25 cellular contexts compared by ENCODE assay signal in the genomic region with DNA sequence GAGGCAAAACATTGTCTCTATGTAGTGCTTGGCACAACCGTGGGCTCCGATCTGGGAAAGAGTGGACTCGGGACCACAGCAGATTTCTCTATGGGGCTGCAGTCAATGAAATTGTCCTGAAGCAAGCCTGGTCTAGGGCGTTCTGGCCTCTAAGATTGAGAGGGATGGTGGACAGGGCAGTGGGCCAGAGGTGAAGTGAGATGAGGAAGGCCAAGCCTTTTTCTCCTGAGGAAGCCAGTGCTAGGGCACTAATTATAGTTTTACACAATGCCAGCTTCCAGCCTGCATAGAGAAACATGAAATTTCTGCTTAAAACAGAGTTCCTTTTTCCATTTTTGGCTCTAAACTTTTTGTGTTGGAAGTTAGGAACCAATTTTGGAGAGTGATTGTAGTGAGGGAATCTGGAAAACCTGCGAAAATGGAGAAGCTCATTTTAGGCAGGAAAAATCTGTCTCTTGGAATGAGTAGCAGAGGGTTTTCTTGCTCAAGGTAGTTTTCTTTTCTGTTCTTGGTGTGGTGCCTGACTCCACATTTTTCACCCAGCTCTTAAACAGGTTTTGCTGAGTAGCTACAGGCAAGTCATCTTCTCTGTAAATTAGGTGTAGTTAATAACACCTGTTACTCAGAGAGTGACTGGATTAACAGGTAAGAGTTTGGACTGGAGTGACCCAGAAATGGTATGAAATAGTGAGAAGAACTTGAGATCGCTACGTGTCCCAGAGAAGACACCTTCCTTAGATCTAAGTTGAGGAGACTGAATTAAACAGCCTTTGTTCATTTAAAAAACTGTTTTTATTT. TPM values are rescaled to one million over a fixed set of nuclear protein-coding genes. Genes with fewer than 3 reads are reported as not detected.
DNase-seq lines count a peak whose midpoint lies in the region; ATAC-seq and TF ChIP-seq lines count a peak whose summit lies in the region.
"Had no signal": no experiment of that assay in that cellular context is flagged by ENCODE, and none has a peak within 500 bp of the region (broad histone marks: within the 10 kb centered on the region; RNA-seq: fewer than 3 reads in every experiment).

No MANE protein-coding gene starts in this region.

- no peak overlapping the region for H4K91ac ChIP-seq in mesenchymal stem cell (ENCODE audit: low read length)

- peak overlapping the region; percentile 4; the same call in 1 of the 2 replicates for H3K27ac ChIP-seq in HL-60 (replicated peaks)
- H3K27ac ChIP-seq in mesenchymal stem cell (ENCODE audit: low read length, poor library complexity, severe bottlenecking) = no peak overlapping the region
- no peak overlapping the region for H3K27ac ChIP-seq in left lung
- H3K27ac ChIP-seq: gastrocnemius medialis, lower lobe of right lung, neutrophil, SJCRH30, thyroid gland had no signal

- no peak overlapping the region for H3K14ac ChIP-seq in mesenchymal stem cell (ENCODE audit: low read length in 2 of 2)

- no peaks in the 10 kb centered on the region for H3K27me3 ChIP-seq in HL-60 (ENCODE audit: insufficient read depth, poor library complexity, severe bottlenecking)
- no peaks in the 10 kb centered on the region for H3K27me3 ChIP-seq in mesenchymal stem cell (ENCODE audit: control insufficient read depth in 1 of 2, insufficient read depth in 1 of 2, low read length in 2 of 2)
- no peaks in the 10 kb centered on the region for H3K27me3 ChIP-seq in Caco-2 (replicated peaks; ENCODE audit: control insufficient read depth, insufficient read depth, low read length)
- H3K27me3 ChIP-seq in left lung = no peaks in the 10 kb centered on the region
- H3K27me3 ChIP-seq: gastrocnemius medialis, neutrophil, SJCRH30, thyroid gland had no signal

- H3K4me3 ChIP-seq in HL-60 (replicated peaks; ENCODE audit: insufficient read depth, low read length) (no peak overlapping the region), mesenchymal stem cell (ENCODE audit: insufficient read depth in 1 of 2, low read depth in 1 of 2, low read length in 2 of 2) (no peak overlapping the region), Caco-2 (ENCODE audit: low read depth, low read length) (no peak overlapping the region), left lung (no peak overlapping the region)
- H3K4me3 ChIP-seq: gastrocnemius medialis, lower lobe of right lung, SJCRH30, smooth muscle cell, thyroid gland had no signal

- WGBS in mesenchymal stem cell = 87% methylated on average over 5 of the region's 7 CpGs

- no peak overlapping the region for H3K4me3 Mint-ChIP-seq in Calu3 (ENCODE audit: low read depth, unreplicated experiment)
- H3K4me3 Mint-ChIP-seq in WTC11 = no peak overlapping the region
- no peak overlapping the region for H3K4me3 Mint-ChIP-seq in Caco-2 (ENCODE audit: unreplicated experiment)
- no peak overlapping the region for H3K4me3 Mint-ChIP-seq in activated naive CD4-positive, alpha-beta T cell treated with anti-CD3 and anti-CD28 coated beads, Interleukin-2, amount 10 ng/mL, durations not matched to agents 7 days and 5 days
- H3K4me3 Mint-ChIP-seq: activated T-cell treated with anti-CD3 and anti-CD28 coated beads, Interleukin-2, amount 50 U/mL, for 72 hours had no signal

- H3K4ac ChIP-seq in mesenchymal stem cell (ENCODE audit: low read depth in 1 of 2, low read length in 2 of 2) = no peak overlapping the region

- H2BK15ac ChIP-seq in mesenchymal stem cell (ENCODE audit: low read depth, poor library complexity, severe bottlenecking) = no peak overlapping the region

- H3K79me1 ChIP-seq in mesenchymal stem cell (replicated peaks; ENCODE audit: low read length, poor library complexity, severe bottlenecking) = no peaks in the 10 kb centered on the region

- peaks cover 63% of the 10 kb centered on the region for H3K4me1 Mint-ChIP-seq in Calu3 (ENCODE audit: low read depth, unreplicated experiment)
- H3K4me1 Mint-ChIP-seq in WTC11 = peaks cover 45% of the 10 kb centered on the region
- H3K4me1 Mint-ChIP-seq in Caco-2 (ENCODE audit: low read depth, unreplicated experiment) = peaks cover 30% of the 10 kb centered on the region
- peaks cover 45% of the 10 kb centered on the region for H3K4me1 Mint-ChIP-seq in activated naive CD4-positive, alpha-beta T cell treated with anti-CD3 and anti-CD28 coated beads, Interleukin-2, amount 10 ng/mL, durations not matched to agents 7 days and 5 days

- no TSS peak for BruUV-seq in Calu3 (replicated peaks; lab: Mats Ljungman, UMichigan)
- no TSS peak for BruUV-seq in Caco-2 (replicated peaks; lab: Mats Ljungman, UMichigan)

- ATAC-seq in WTC11 (no peak), left lung (no peak)
- ATAC-seq: activated naive CD4-positive, alpha-beta T cell treated with anti-CD3 and anti-CD28 coated beads, Interleukin-2, amount 50 U/mL, for 72 hours; activated T-cell treated with anti-CD3 and anti-CD28 coated beads, Interleukin-2, amount 50 U/mL, for 72 hours; gastrocnemius medialis; PC-3 had no signal

- H3K36me3 ChIP-seq in mesenchymal stem cell (ENCODE audit: control insufficient read depth in 1 of 2, insufficient read depth in 2 of 2, low read depth in 1 of 2, low read length in 2 of 2) (peaks cover 0 to 3% of the 10 kb centered on the region in 2 experiments), Caco-2 (ENCODE audit: control insufficient read depth, insufficient read depth, low read length) (no peaks in the 10 kb centered on the region), left lung (no peaks in the 10 kb centered on the region)
- H3K36me3 ChIP-seq: gastrocnemius medialis, lower lobe of right lung, neutrophil, SJCRH30, thyroid gland had no signal

- TF ChIP-seq CTCF in Calu3 (IDR thresholded peaks at IDR 0.05; ENCODE audit: unreplicated experiment) (no peak), HL-60 (IDR thresholded peaks at IDR 0.05; ENCODE audit: insufficient read depth, low read length) (no peak), WTC11 (IDR thresholded peaks at IDR 0.05) (no peak), Caco-2 (IDR thresholded peaks at IDR 0.05; ENCODE audit: insufficient read depth in 1 of 2, low read depth in 1 of 2, low read length in 1 of 2, severe bottlenecking in 1 of 2, unreplicated experiment in 1 of 2) (no peak), left lung (IDR thresholded peaks at IDR 0.05) (no peak)

- H3K36me3 Mint-ChIP-seq in Calu3 (ENCODE audit: insufficient read depth, unreplicated experiment) = peaks cover under 1% of the 10 kb centered on the region
- H3K36me3 Mint-ChIP-seq in WTC11 = peaks cover 12% of the 10 kb centered on the region
- H3K36me3 Mint-ChIP-seq in Caco-2 (ENCODE audit: insufficient read depth, unreplicated experiment) = no peaks in the 10 kb centered on the region
- H3K36me3 Mint-ChIP-seq in activated naive CD4-positive, alpha-beta T cell treated with anti-CD3 and anti-CD28 coated beads, Interleukin-2, amount 10 ng/mL, durations not matched to agents 7 days and 5 days = peaks cover 2% of the 10 kb centered on the region

- H3K27me3 Mint-ChIP-seq in Calu3 (ENCODE audit: unreplicated experiment) = no peaks in the 10 kb centered on the region
- no peaks in the 10 kb centered on the region for H3K27me3 Mint-ChIP-seq in WTC11 (ENCODE audit: low read depth)
- no peaks in the 10 kb centered on the region for H3K27me3 Mint-ChIP-seq in Caco-2 (ENCODE audit: insufficient read depth, unreplicated experiment)
- H3K27me3 Mint-ChIP-seq in activated naive CD4-positive, alpha-beta T cell treated with anti-CD3 and anti-CD28 coated beads, Interleukin-2, amount 10 ng/mL, durations not matched to agents 7 days and 5 days = no peaks in the 10 kb centered on the region

- POLR2A ChIA-PET in WTC11 (lab: Charles Lee) = no interaction called here
- POLR2A ChIA-PET in Caco-2 (lab: Charles Lee) = no interaction called here

- H3K9me3 Mint-ChIP-seq in Calu3 (ENCODE audit: low read depth, unreplicated experiment) (no peaks in the 10 kb centered on the region), WTC11 (peaks cover 8% of the 10 kb centered on the region; the same call in 1 of the 2 replicates), Caco-2 (ENCODE audit: unreplicated experiment) (no peaks in the 10 kb centered on the region)
- peaks cover 1% of the 10 kb centered on the region for H3K9me3 Mint-ChIP-seq in activated naive CD4-positive, alpha-beta T cell treated with anti-CD3 and anti-CD28 coated beads, Interleukin-2, amount 10 ng/mL, durations not matched to agents 7 days and 5 days
- H3K9me3 Mint-ChIP-seq: activated T-cell treated with anti-CD3 and anti-CD28 coated beads, Interleukin-2, amount 50 U/mL, for 72 hours had no signal

- H2BK120ac ChIP-seq in mesenchymal stem cell (ENCODE audit: low read depth, low read length) = no peak overlapping the region

- peak overlapping the region; percentile 34 for H2AK5ac ChIP-seq in mesenchymal stem cell (ENCODE audit: low read length, severe bottlenecking)

- H3K27ac Mint-ChIP-seq in Calu3 (ENCODE audit: unreplicated experiment) (peak overlapping the region; percentile 58), WTC11 (peak overlapping the region; percentile 69), Caco-2 (ENCODE audit: unreplicated experiment) (no peak overlapping the region)
- H3K27ac Mint-ChIP-seq in activated naive CD4-positive, alpha-beta T cell treated with anti-CD3 and anti-CD28 coated beads, Interleukin-2, amount 10 ng/mL, durations not matched to agents 7 days and 5 days = no peak overlapping the region
- H3K27ac Mint-ChIP-seq: activated naive CD4-positive, alpha-beta T cell treated with anti-CD3 and anti-CD28 coated beads, Interleukin-2, amount 50 U/mL, for 72 hours; activated T-cell treated with anti-CD3 and anti-CD28 coated beads, Interleukin-2, amount 50 U/mL, for 72 hours had no signal

- no peak overlapping the region for H3K23ac ChIP-seq in mesenchymal stem cell (ENCODE audit: low read length in 2 of 2)

- H2BK5ac ChIP-seq in mesenchymal stem cell (ENCODE audit: low read depth, low read length, poor library complexity, severe bottlenecking) = no peak overlapping the region

- H3K9ac ChIP-seq in mesenchymal stem cell (ENCODE audit: low read length) = no peak overlapping the region

- DNase-seq in Calu3 (no peak), HL-60 (ENCODE audit: low read depth in 1 of 2, low spot score in 1 of 2) (no peak), WTC11 (ENCODE audit: low spot score) (no peak), mesenchymal stem cell (no peak), NCI-H187 (lab: John Stamatoyannopoulos, UW) (no peak), Caco-2 (no peak), left lung (no peak)
- no peak for DNase-seq in activated naive CD4-positive, alpha-beta T cell treated with anti-CD3 and anti-CD28 coated beads, Interleukin-2, amount 10 ng/mL, durations not matched to agents 7 days and 5 days
- DNase-seq: activated CD4-positive, alpha-beta T cell treated with anti-CD3 and anti-CD28 coated beads for 4 hours; activated T-cell treated with anti-CD3 and anti-CD28 coated beads, Interleukin-2, amount 50 U/mL, for 72 hours; cerebellar nuclear complex; erythroblast; gastrocnemius medialis; hippocampal formation; lower lobe of right lung; NCI-H1436 treated with DMSO at 0.1 percent for 48 hours; NCI-H526; PC-3; SJCRH30; stimulated activated naive CD4-positive, alpha-beta T cell treated with Interleukin-2 at 50 U/mL for 16 hours; T-helper 1 cell; thyroid gland had no signal

- H3K18ac ChIP-seq in mesenchymal stem cell (ENCODE audit: low read depth in 1 of 2, low read length in 2 of 2) = no peak overlapping the region

- no peak overlapping the region for H2AFZ ChIP-seq in mesenchymal stem cell (ENCODE audit: low read depth, low read length)

- CTCF ChIA-PET in Calu3 (lab: Charles Lee) (interaction anchor here (0.7 to 1.1 kb wide), 3 partner anchors 20 to 697 kb away, joined by 4 to 7 read pairs (median 4); no protein-coding TSS in a partner anchor), WTC11 (lab: Charles Lee) (interaction anchor here (0.9 kb wide), 1 partner anchor 22 kb away, joined by 3 read pairs; no protein-coding TSS in a partner anchor), Caco-2 (lab: Charles Lee) (no interaction called here)
- CTCF ChIA-PET in activated naive CD4-positive, alpha-beta T cell treated with anti-CD3 and anti-CD28 coated beads, Interleukin-2, amount 10 ng/mL, durations not matched to agents 7 days and 5 days (lab: Charles Lee) = interaction anchor here (0.8 to 1.3 kb wide), 3 partner anchors 8 to 152 kb away, joined by 3 to 4 read pairs (median 3); no protein-coding TSS in a partner anchor

- no peak overlapping the region for H3K4me2 ChIP-seq in mesenchymal stem cell (ENCODE audit: low read length, poor library complexity, severe bottlenecking)
- H3K4me2 ChIP-seq: smooth muscle cell had no signal

- H2BK12ac ChIP-seq in mesenchymal stem cell (ENCODE audit: low read length in 2 of 2) = no peak overlapping the region

- intact Hi-C loops in Calu3 (cut with micrococcal nuclease; ENCODE audit: unreplicated experiment) = loop anchor here (10.0 kb wide), 1 partner anchor 215 kb away; the partner anchor contains the start of gene MGST3
- intact Hi-C loops in Caco-2 (cut with micrococcal nuclease; ENCODE audit: unreplicated experiment) = no loop called here
- intact Hi-C loops in left lung (cut with DNase I) = no loop called here

- H3K9me3 ChIP-seq in mesenchymal stem cell (ENCODE audit: control insufficient read depth, low read length) (no peaks in the 10 kb centered on the region), Caco-2 (no peaks in the 10 kb centered on the region), left lung (no peaks in the 10 kb centered on the region)
- H3K9me3 ChIP-seq: gastrocnemius medialis, lower lobe of right lung, neutrophil, SJCRH30, thyroid gland had no signal

- H3K4me1 ChIP-seq in mesenchymal stem cell (ENCODE audit: control insufficient read depth, insufficient read depth, low read depth, low read length) = peaks cover 13% of the 10 kb centered on the region
- peaks cover 10% of the 10 kb centered on the region for H3K4me1 ChIP-seq in Caco-2
- H3K4me1 ChIP-seq in left lung = peaks cover 5 to 26% of the 10 kb centered on the region in 2 donors

- peak overlapping the region; percentile 56 for H4K8ac ChIP-seq in mesenchymal stem cell (ENCODE audit: low read length)

RNA-seq across cellular contexts. Expression of gene UCK2, which starts 22.1 kb away (rescaled TPM):
- 106 and 109 TPM in 2 replicates for total RNA-seq in Calu3 (2022)
- 74.3 to 85.7 TPM (median 79.2 TPM) in 3 replicates for total RNA-seq in WTC11 (2021)
- 43.9 TPM for polyA plus RNA-seq in mesenchymal stem cell (2013, experiment 1 of 2)
- 45.6 TPM for polyA plus RNA-seq in mesenchymal stem cell (2013, experiment 2 of 2)
- 65.0 and 67.2 TPM in 2 replicates for total RNA-seq in Caco-2 (2022)
- total RNA-seq in left lung = 10 to 100 TPM in 1 of 2 donors, 1 to 10 TPM in 1; 8.6 to 19.8 TPM

Comparison
In these comparisons a context has a peak if more than half of its experiments do, and no peak if none do; other contexts are left out.
1. H3K27ac Mint-ChIP-seq: peak in Calu3 (single experiment) and WTC11 (single experiment); none in Caco-2 (single experiment) and activated naive CD4-positive, alpha-beta T cell treated with anti-CD3 and anti-CD28 coated beads, Interleukin-2, amount 10 ng/mL, durations not matched to agents 7 days and 5 days (single experiment).